In the genomic region with DNA sequence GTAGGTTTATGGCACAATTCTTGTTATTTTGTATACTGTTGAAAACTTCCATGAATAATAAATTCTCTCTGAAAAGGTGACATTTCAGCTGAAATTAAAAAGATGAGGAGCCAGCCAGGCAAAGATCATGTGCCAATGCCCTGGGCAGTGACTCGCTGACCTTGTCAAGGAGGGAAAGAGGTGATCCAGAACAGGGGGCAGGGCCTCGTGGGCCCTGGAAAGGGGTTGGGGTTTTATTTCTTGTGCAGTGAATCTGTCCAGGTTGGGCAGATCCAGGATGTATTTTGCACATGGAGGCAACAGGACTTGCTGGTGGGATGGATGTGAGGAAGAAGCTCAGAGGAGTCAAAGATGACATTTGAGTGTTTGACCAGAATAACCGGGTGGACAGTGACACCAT, we compare ENCODE assay signal across 10 cellular contexts. TPM values are rescaled to one million over a fixed set of nuclear protein-coding genes. Genes with fewer than 3 reads are reported as not detected.
DNase-seq lines count a peak whose midpoint lies in the region; ATAC-seq and TF ChIP-seq lines count a peak whose summit lies in the region.
"Not testable (repeated sequence)": the region's sequence is repeated elsewhere in the genome, so short reads cannot be mapped to it uniquely, and the experiment has no call there.
"Had no signal": no experiment of that assay in that cellular context is flagged by ENCODE, and none has a peak within 500 bp of the region (broad histone marks: within the 10 kb centered on the region; RNA-seq: fewer than 3 reads in every experiment).

No MANE protein-coding gene starts in this region.

- 81 to 83% methylated on average over 3 of the region's 3 CpGs for WGBS in lower leg skin, 2 donors

- TF ChIP-seq POLR2A in lower leg skin (IDR thresholded peaks at IDR 0.05), result not testable (repeated sequence)

- H3K27me3 ChIP-seq in CD8-positive, alpha-beta T cell (ENCODE audit: insufficient read depth, low read length), result not testable (repeated sequence)

- not testable (repeated sequence) for H3K27ac ChIP-seq in CD8-positive, alpha-beta T cell (ENCODE audit: low read depth, low read length)

- TF ChIP-seq CTCF in CD8-positive, alpha-beta T cell (IDR thresholded peaks at IDR 0.05); lower leg skin (IDR thresholded peaks at IDR 0.05): not testable (repeated sequence)

- not testable (repeated sequence) for H3K9me3 ChIP-seq in CD8-positive, alpha-beta T cell (ENCODE audit: low read length)

- peak overlapping the region; percentile 71 for H3K27ac Mint-ChIP-seq in CD8-positive, alpha-beta T cell
- peak overlapping the region; percentile 17 for H3K27ac Mint-ChIP-seq in activated CD4-positive, alpha-beta T cell treated with anti-CD3 and anti-CD28 coated beads, Interleukin-2, amount 10 ng/mL, durations not matched to agents 24 days and 14 days
- H3K27ac Mint-ChIP-seq in activated naive CD8-positive, alpha-beta T cell treated with anti-CD3 and anti-CD28 coated beads, Interleukin-2, amount 50 U/mL, for 24 hours, result peak overlapping the region; percentile 10
- H3K27ac Mint-ChIP-seq in stimulated activated effector memory CD8-positive, alpha-beta T cell treated with anti-CD3 and anti-CD28 coated beads, Interleukin-12 subunit alpha, Interleukin-12 subunit beta, amount 100 ng/mL, for 72 hours, result peak overlapping the region; percentile 69

- H3K27me3 Mint-ChIP-seq in CD8-positive, alpha-beta T cell (ENCODE audit: low read depth); activated CD4-positive, alpha-beta T cell treated with anti-CD3 and anti-CD28 coated beads, Interleukin-2, amount 10 ng/mL, durations not matched to agents 24 days and 14 days; activated naive CD8-positive, alpha-beta T cell treated with anti-CD3 and anti-CD28 coated beads, Interleukin-2, amount 50 U/mL, for 24 hours: not testable (repeated sequence)

- H3K36me3 Mint-ChIP-seq in CD8-positive, alpha-beta T cell, result peaks cover 79% of the 10 kb centered on the region
- H3K36me3 Mint-ChIP-seq in activated CD4-positive, alpha-beta T cell treated with anti-CD3 and anti-CD28 coated beads, Interleukin-2, amount 10 ng/mL, durations not matched to agents 24 days and 14 days (ENCODE audit: low read depth), result peaks cover 25% of the 10 kb centered on the region
- H3K36me3 Mint-ChIP-seq in activated naive CD8-positive, alpha-beta T cell treated with anti-CD3 and anti-CD28 coated beads, Interleukin-2, amount 50 U/mL, for 24 hours (ENCODE audit: low read depth); stimulated activated effector memory CD8-positive, alpha-beta T cell treated with anti-CD3 and anti-CD28 coated beads, Interleukin-12 subunit alpha, Interleukin-12 subunit beta, amount 100 ng/mL, for 72 hours: not testable (repeated sequence)

- DNase-seq in CD8-positive, alpha-beta T cell; activated CD4-positive, alpha-beta T cell treated with anti-CD3 and anti-CD28 coated beads, Interleukin-2, amount 10 ng/mL, durations not matched to agents 24 days and 14 days: not testable (repeated sequence)
- DNase-seq in activated naive CD4-positive, alpha-beta T cell treated with Interleukin-2 at 50 U/mL for 16 hours, result peak; percentile 1
- DNase-seq in activated naive CD8-positive, alpha-beta T cell treated with anti-CD3 and anti-CD28 coated beads, Interleukin-2, amount 50 U/mL, for 24 hours, result peak; percentile 2
- DNase-seq in lower leg skin (ENCODE audit: low spot score in 2 of 2), result peak; percentile 13 to 60
- peak in 1 of 2 donors; percentile 38 for DNase-seq in stimulated activated effector memory CD8-positive, alpha-beta T cell treated with anti-CD3 and anti-CD28 coated beads, Interleukin-12 subunit alpha, Interleukin-12 subunit beta, amount 100 ng/mL, for 72 hours (ENCODE audit: low spot score in 2 of 2)

- not testable (repeated sequence) for H3K4me3 Mint-ChIP-seq in CD8-positive, alpha-beta T cell; activated CD4-positive, alpha-beta T cell treated with anti-CD3 and anti-CD28 coated beads, Interleukin-2, amount 10 ng/mL, durations not matched to agents 24 days and 14 days; activated naive CD8-positive, alpha-beta T cell treated with anti-CD3 and anti-CD28 coated beads, Interleukin-2, amount 50 U/mL, for 24 hours; stimulated activated effector memory CD8-positive, alpha-beta T cell treated with anti-CD3 and anti-CD28 coated beads, Interleukin-12 subunit alpha, Interleukin-12 subunit beta, amount 100 ng/mL, for 72 hours

- H3K4me1 ChIP-seq in CD8-positive, alpha-beta T cell (ENCODE audit: insufficient read depth, low read length), result not testable (repeated sequence)

- ATAC-seq in CD8-positive, alpha-beta T cell; activated naive CD8-positive, alpha-beta T cell treated with anti-CD3 and anti-CD28 coated beads, Interleukin-2, amount 50 U/mL, for 24 hours; stimulated activated effector memory CD8-positive, alpha-beta T cell treated with anti-CD3 and anti-CD28 coated beads, Interleukin-12 subunit alpha, Interleukin-12 subunit beta, amount 100 ng/mL, for 72 hours: not testable (repeated sequence)

- POLR2A ChIA-PET in CD8-positive, alpha-beta T cell (lab: Charles Lee), result not testable (repeated sequence)

- CTCF ChIA-PET in CD8-positive, alpha-beta T cell (lab: Charles Lee), result interaction anchor here (1.3 to 2.1 kb wide), 2 partner anchors 13 to 26 kb away, joined by 5 to 6 read pairs; no protein-coding TSS in a partner anchor

- H3K9me3 Mint-ChIP-seq in CD8-positive, alpha-beta T cell; activated CD4-positive, alpha-beta T cell treated with anti-CD3 and anti-CD28 coated beads, Interleukin-2, amount 10 ng/mL, durations not matched to agents 24 days and 14 days; activated naive CD8-positive, alpha-beta T cell treated with anti-CD3 and anti-CD28 coated beads, Interleukin-2, amount 50 U/mL, for 24 hours; stimulated activated effector memory CD8-positive, alpha-beta T cell treated with anti-CD3 and anti-CD28 coated beads, Interleukin-12 subunit alpha, Interleukin-12 subunit beta, amount 100 ng/mL, for 72 hours: not testable (repeated sequence)

- H3K4me3 ChIP-seq in CD8-positive, alpha-beta T cell (ENCODE audit: low read depth, low read length); lower leg skin (ENCODE audit: low read depth, poor library complexity, severe bottlenecking): not testable (repeated sequence)

- H3K36me3 ChIP-seq in CD8-positive, alpha-beta T cell (ENCODE audit: insufficient read depth, low read length), result peaks cover 30% of the 10 kb centered on the region

- peaks cover 42% of the 10 kb centered on the region for H3K4me1 Mint-ChIP-seq in CD8-positive, alpha-beta T cell (ENCODE audit: low read depth)
- not testable (repeated sequence) for H3K4me1 Mint-ChIP-seq in activated CD4-positive, alpha-beta T cell treated with anti-CD3 and anti-CD28 coated beads, Interleukin-2, amount 10 ng/mL, durations not matched to agents 24 days and 14 days
- peaks cover 15% of the 10 kb centered on the region for H3K4me1 Mint-ChIP-seq in activated naive CD8-positive, alpha-beta T cell treated with anti-CD3 and anti-CD28 coated beads, Interleukin-2, amount 50 U/mL, for 24 hours
- H3K4me1 Mint-ChIP-seq in stimulated activated effector memory CD8-positive, alpha-beta T cell treated with anti-CD3 and anti-CD28 coated beads, Interleukin-12 subunit alpha, Interleukin-12 subunit beta, amount 100 ng/mL, for 72 hours, result peaks cover 28% of the 10 kb centered on the region

- intact Hi-C loops in CD8-positive, alpha-beta T cell (cut with DNase I, micrococcal nuclease); activated CD4-positive, alpha-beta T cell treated with anti-CD3 and anti-CD28 coated beads, Interleukin-2, amount 10 ng/mL, durations not matched to agents 24 days and 14 days (cut with micrococcal nuclease); lower leg skin (cut with DNase I; ENCODE audit: low total_unique reads): not testable (repeated sequence)

RNA-seq across cellular contexts. Expression of a gene that starts 31.6 kb away (rescaled TPM):
- total RNA-seq in CD8-positive, alpha-beta T cell, result not detected
- total RNA-seq in activated CD4-positive, alpha-beta T cell treated with anti-CD3 and anti-CD28 coated beads, Interleukin-2, amount 10 ng/mL, durations not matched to agents 24 days and 14 days, result not detected in 2 replicates
- total RNA-seq in lower leg skin, result not detected
- total RNA-seq: Caco-2, H1, H9, IMR-90 had no signal

Comparison
In these comparisons a context has a peak if more than half of its experiments do, and no peak if none do; other contexts are left out.
1. H3K27ac Mint-ChIP-seq: peak in every context shown above with its lines; median percentile 71 in CD8-positive, alpha-beta T cell; 69 in stimulated activated effector memory CD8-positive, alpha-beta T cell treated with anti-CD3 and anti-CD28 coated beads, Interleukin-12 subunit alpha, Interleukin-12 subunit beta, amount 100 ng/mL, for 72 hours; 17 in activated CD4-positive, alpha-beta T cell treated with anti-CD3 and anti-CD28 coated beads, Interleukin-2, amount 10 ng/mL, durations not matched to agents 24 days and 14 days; 10 in activated naive CD8-positive, alpha-beta T cell treated with anti-CD3 and anti-CD28 coated beads, Interleukin-2, amount 50 U/mL, for 24 hours.